12 cellular contexts compared by ENCODE assay signal in the genomic region with DNA sequence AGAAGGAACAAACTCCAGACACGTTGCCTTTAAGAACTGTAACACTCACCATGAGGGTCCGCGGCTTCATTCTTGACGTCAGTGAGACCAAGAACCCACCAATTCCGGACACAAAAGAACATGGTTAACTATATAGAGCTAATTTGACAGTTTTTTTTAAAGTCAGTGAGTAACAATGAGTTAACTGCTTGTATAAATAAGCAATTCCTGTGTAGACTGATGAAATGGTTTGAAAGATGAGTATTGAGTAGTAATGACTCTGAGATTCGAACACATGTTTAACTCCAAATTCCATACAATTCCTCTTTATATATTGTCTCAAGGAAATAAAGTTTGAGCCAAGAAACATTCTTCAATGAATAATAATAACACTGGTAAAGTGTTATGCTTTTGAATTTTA.
"Had no signal": no experiment of that assay in that cellular context is flagged by ENCODE, and none has a peak within 500 bp of the region (broad histone marks: within the 10 kb centered on the region; RNA-seq: fewer than 3 reads in every experiment).

No MANE protein-coding gene starts in this region.

- H3K27ac Mint-ChIP-seq: activated CD8-positive, alpha-beta memory T cell treated with anti-CD3 and anti-CD28 coated beads, Interleukin-2, amount 10 ng/mL, durations not matched to agents 7 days and 5 days; activated naive CD4-positive, alpha-beta T cell treated with anti-CD3 and anti-CD28 coated beads, Interleukin-2, amount 50 U/mL, for 72 hours; activated T-cell treated with anti-CD3 and anti-CD28 coated beads, Interleukin-2, amount 50 U/mL, for 24 hours; mesothelial cell of epicardium; neural progenitor cell; T-helper 17 cell had no signal

- H3K4me3 Mint-ChIP-seq: activated CD8-positive, alpha-beta memory T cell treated with anti-CD3 and anti-CD28 coated beads, Interleukin-2, amount 10 ng/mL, durations not matched to agents 7 days and 5 days; activated T-cell treated with anti-CD3 and anti-CD28 coated beads, Interleukin-2, amount 50 U/mL, for 24 hours; mesothelial cell of epicardium; neural progenitor cell; T-helper 17 cell had no signal

- H3K4me1 Mint-ChIP-seq: activated CD8-positive, alpha-beta memory T cell treated with anti-CD3 and anti-CD28 coated beads, Interleukin-2, amount 10 ng/mL, durations not matched to agents 7 days and 5 days; mesothelial cell of epicardium; neural progenitor cell; T-helper 17 cell had no signal

- H3K27me3 Mint-ChIP-seq: activated CD8-positive, alpha-beta memory T cell treated with anti-CD3 and anti-CD28 coated beads, Interleukin-2, amount 10 ng/mL, durations not matched to agents 7 days and 5 days; activated T-cell treated with anti-CD3 and anti-CD28 coated beads, Interleukin-2, amount 50 U/mL, for 24 hours; T-helper 17 cell had no signal

- H3K9ac ChIP-seq: neural progenitor cell, parathyroid adenoma had no signal

- H3K36me3 ChIP-seq: cardiac muscle cell, left ventricle myocardium inferior, neural progenitor cell had no signal

- H3K36me3 Mint-ChIP-seq: activated CD8-positive, alpha-beta memory T cell treated with anti-CD3 and anti-CD28 coated beads, Interleukin-2, amount 10 ng/mL, durations not matched to agents 7 days and 5 days; activated naive CD4-positive, alpha-beta T cell treated with anti-CD3 and anti-CD28 coated beads, Interleukin-2, amount 50 U/mL, for 72 hours; mesothelial cell of epicardium; neural progenitor cell had no signal

- DNase-seq: activated CD4-positive, alpha-beta T cell treated with anti-CD3 and anti-CD28 coated beads, Interleukin-2, amount 50 U/mL, for 4 hours; activated CD8-positive, alpha-beta memory T cell treated with anti-CD3 and anti-CD28 coated beads, Interleukin-2, amount 10 ng/mL, durations not matched to agents 7 days and 5 days; activated effector memory CD4-positive, alpha-beta T cell treated with anti-CD3 and anti-CD28 coated beads, Interleukin-2, amount 50 U/mL, for 16 hours; activated T-cell treated with anti-CD3 and anti-CD28 coated beads, Interleukin-2, amount 50 U/mL, for 24 hours; anterior cingulate cortex; left ventricle myocardium inferior; T-helper 17 cell had no signal

- H3K4me3 ChIP-seq: cardiac muscle cell, left ventricle myocardium inferior, neural progenitor cell had no signal

- H3K4me1 ChIP-seq: left ventricle myocardium inferior, neural progenitor cell, parathyroid adenoma had no signal

- ATAC-seq: activated CD8-positive, alpha-beta memory T cell treated with anti-CD3 and anti-CD28 coated beads, Interleukin-2, amount 10 ng/mL, durations not matched to agents 7 days and 5 days; activated naive CD4-positive, alpha-beta T cell treated with anti-CD3 and anti-CD28 coated beads, Interleukin-2, amount 50 U/mL, for 72 hours; T-helper 17 cell had no signal

- H3K27me3 ChIP-seq: cardiac muscle cell, neural progenitor cell had no signal

- H3K27ac ChIP-seq: cardiac muscle cell, left ventricle myocardium inferior, neural progenitor cell, parathyroid adenoma had no signal
